9 cellular contexts compared by ENCODE assay signal in genomic region chr6:215335-216034, GRCh38.
DNase-seq lines count a peak whose midpoint lies in the region; ATAC-seq, FAIRE-seq and TF ChIP-seq lines count a peak whose summit lies in the region.
"Had no signal": no experiment of that assay in that cellular context is flagged by ENCODE, and none has a peak within 500 bp of the region (broad histone marks: within the 10 kb centered on the region; RNA-seq: fewer than 3 reads in every experiment).

No MANE protein-coding gene starts in this region.

- H3K4me3 ChIP-seq in Karpas-422 (ENCODE audit: low read length) = no peak overlapping the region
- H3K4me3 ChIP-seq: SJSA1 had no signal

- H3K79me2 ChIP-seq in Karpas-422 (ENCODE audit: low read length) = no peaks in the 10 kb centered on the region

- H3K9me2 ChIP-seq in Karpas-422 (replicated peaks; ENCODE audit: insufficient read depth, low read length) = no peaks in the 10 kb centered on the region

- no peaks in the 10 kb centered on the region for H3K27me3 ChIP-seq in Karpas-422 (ENCODE audit: low read length)

- H3K27ac ChIP-seq in Karpas-422 (ENCODE audit: low read length) = no peak overlapping the region
- H3K27ac ChIP-seq: SJSA1 had no signal

- peak; percentile 31 for DNase-seq in Karpas-422
- peak; percentile 43 for DNase-seq in activated CD4-positive, alpha-beta T cell treated with anti-CD3 and anti-CD28 coated beads for 1 hour
- DNase-seq in effector CD4-positive, alpha-beta T cell = peak; percentile 23
- DNase-seq in stimulated activated CD4-positive, alpha-beta T cell treated with anti-CD3 and anti-CD28 coated beads, Interleukin-4, amount 100 ng/mL, for 4 hours = peak; percentile 62 to 81
- no peak for DNase-seq in NOMO-1 treated with dmso at 0.1 percent for 144 hours (lab: John Stamatoyannopoulos, UW; ENCODE audit: unreplicated experiment)
- DNase-seq in NCI-H526 (lab: John Stamatoyannopoulos, UW) = no peak
- DNase-seq in D721Med (ENCODE audit: insufficient read length, low spot score) = no peak

- no peak for TF ChIP-seq CTCF in D721Med (IDR thresholded peaks at IDR 0.05; ENCODE audit: insufficient read depth, missing control alignments)

- no peak overlapping the region for H3K9ac ChIP-seq in Karpas-422 (ENCODE audit: low read length)

- ATAC-seq in HG03342 (IDR thresholded peaks at IDR 0.05; ENCODE audit: unreplicated experiment) = no peak

- no peak overlapping the region for H3K4me2 ChIP-seq in Karpas-422 (ENCODE audit: low read depth, low read length, poor library complexity, severe bottlenecking)

- no peaks in the 10 kb centered on the region for H3K9me3 ChIP-seq in Karpas-422 (ENCODE audit: low read length)
- H3K9me3 ChIP-seq: SJSA1 had no signal

- peaks cover 26% of the 10 kb centered on the region for H3K4me1 ChIP-seq in Karpas-422 (ENCODE audit: low read length)

- H3K36me3 ChIP-seq in Karpas-422 (ENCODE audit: insufficient read depth, low read length) = no peaks in the 10 kb centered on the region
- H3K36me3 ChIP-seq: SJSA1 had no signal

- no peaks in the 10 kb centered on the region for H4K20me1 ChIP-seq in Karpas-422 (ENCODE audit: insufficient read depth, low read depth, low read length)

- no peak overlapping the region for H2AFZ ChIP-seq in Karpas-422 (ENCODE audit: low read length)

- no peak for FAIRE-seq in D721Med (lab: Jason Lieb, UNC)

Comparison
In these comparisons a context has a peak if more than half of its experiments do, and no peak if none do; other contexts are left out.
1. DNase-seq: peak in Karpas-422 (single experiment), activated CD4-positive, alpha-beta T cell treated with anti-CD3 and anti-CD28 coated beads for 1 hour (single experiment), effector CD4-positive, alpha-beta T cell (single experiment) and stimulated activated CD4-positive, alpha-beta T cell treated with anti-CD3 and anti-CD28 coated beads, Interleukin-4, amount 100 ng/mL, for 4 hours (2 of 2); none in NOMO-1 treated with dmso at 0.1 percent for 144 hours (single experiment), NCI-H526 (0 of 2) and D721Med (single experiment).